Comparison of ENCODE assay signal across 15 cellular contexts in the genomic region with DNA sequence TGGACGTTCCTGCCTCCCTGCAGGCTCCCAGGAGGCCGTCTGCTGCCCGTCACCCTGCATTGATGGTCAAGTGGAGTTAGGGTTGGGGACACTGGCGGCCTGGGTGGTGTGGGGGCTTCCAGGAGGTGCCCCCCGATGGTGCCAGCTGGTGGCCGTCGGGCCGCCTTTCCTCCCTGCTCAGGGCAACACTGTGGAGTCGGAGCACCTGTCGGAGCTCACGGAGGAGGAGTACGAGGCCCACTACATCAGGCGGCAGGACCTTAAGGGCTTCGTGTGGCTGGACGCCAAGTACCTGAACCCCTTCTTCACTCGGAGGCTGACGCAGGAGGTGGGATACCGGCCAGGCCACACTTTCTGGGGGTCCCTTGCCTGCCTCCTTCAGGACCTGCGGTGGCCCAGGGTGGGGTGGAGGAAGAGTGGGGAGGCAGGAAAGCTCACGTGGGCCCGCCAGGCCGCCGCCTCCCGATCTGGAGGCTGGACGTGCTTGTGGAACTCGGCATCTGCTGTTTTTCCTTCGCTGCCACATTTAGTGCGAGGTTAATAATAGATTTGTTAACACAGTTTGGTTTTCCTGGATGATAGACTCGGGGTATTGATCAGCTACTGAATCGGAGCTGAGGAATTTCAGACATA. TPM values are rescaled to one million over a fixed set of nuclear protein-coding genes. Genes with fewer than 3 reads are reported as not detected.
DNase-seq lines count a peak whose midpoint lies in the region; ATAC-seq and TF ChIP-seq lines count a peak whose summit lies in the region.
"Had no signal": no experiment of that assay in that cellular context is flagged by ENCODE, and none has a peak within 500 bp of the region (broad histone marks: within the 10 kb centered on the region; RNA-seq: fewer than 3 reads in every experiment).

No MANE protein-coding gene starts in this region.

- H3K4me1 Mint-ChIP-seq in nephron progenitor cell = peaks cover 65% of the 10 kb centered on the region

- CTCF ChIA-PET in RWPE1 (lab: Yijun Ruan, JAX) = interaction anchor here (0.5 to 5.7 kb wide), 10 partner anchors 11 to 344 kb away, joined by 3 to 34 read pairs (median 6); partner anchors contain the start of gene SLC9A8

- TF ChIP-seq CTCF in RWPE1 (conservative IDR thresholded peaks at IDR 0.05; ENCODE audit: low read depth) (no peak), nephron progenitor cell (IDR thresholded peaks at IDR 0.05) (no peak)

- POLR2A ChIA-PET in RWPE1 (lab: Yijun Ruan, JAX; ENCODE audit: low non-redundant PET) = interaction anchor here (0.5 kb wide), 1 partner anchor 45 kb away, joined by 5 read pairs; no protein-coding TSS in a partner anchor

- no peaks in the 10 kb centered on the region for H3K9me3 Mint-ChIP-seq in nephron progenitor cell
- H3K9me3 Mint-ChIP-seq: CD8-positive, alpha-beta T cell; GM23338 had no signal

- intact Hi-C loops in sciatic nerve (cut with DNase I) = no loop called here

- H3K27ac Mint-ChIP-seq in nephron progenitor cell = peak overlapping the region; percentile 89
- H3K27ac Mint-ChIP-seq: GM23338 had no signal

- H3K4me3 Mint-ChIP-seq in nephron progenitor cell = no peak overlapping the region
- H3K4me3 Mint-ChIP-seq: CD8-positive, alpha-beta T cell; GM23338 had no signal

- H3K27me3 Mint-ChIP-seq in nephron progenitor cell (ENCODE audit: low read depth, poor library complexity) = no peaks in the 10 kb centered on the region

- H3K27ac ChIP-seq in RWPE1 = peak overlapping the region; percentile 42
- peak overlapping the region; percentile 96 for H3K27ac ChIP-seq in temporal lobe (ENCODE audit: low read depth, low read length)
- H3K27ac ChIP-seq: WERI-Rb-1 had no signal

- H3K36me3 Mint-ChIP-seq in nephron progenitor cell (ENCODE audit: low read depth) = peaks cover 11% of the 10 kb centered on the region

- DNase-seq in RWPE1 (ENCODE audit: low spot score) (no peak), cerebellar cortex (ENCODE audit: low spot score) (peak; percentile 52), nephron progenitor cell (no peak), sciatic nerve (ENCODE audit: low spot score) (no peak), OCI-M1 (lab: John Stamatoyannopoulos, UW) (no peak), DMS153 (lab: John Stamatoyannopoulos, UW) (no peak)
- DNase-seq: CD8-positive, alpha-beta T cell; MM.1S; SK-N-SH; stimulated activated CD4-positive, alpha-beta T cell treated with anti-CD3 and anti-CD28 coated beads, Interleukin-4, amount 100 ng/mL, for 24 hours; stimulated activated naive CD4-positive, alpha-beta T cell; WERI-Rb-1 had no signal

- ATAC-seq in HG03565 (IDR thresholded peaks at IDR 0.05; ENCODE audit: unreplicated experiment) = no peak
- ATAC-seq in sciatic nerve = no peak
- ATAC-seq: CD8-positive, alpha-beta T cell; GM23338 had no signal

RNA-seq across cellular contexts. Expression of gene SPATA2, which starts 28.6 kb away (rescaled TPM):
- total RNA-seq in temporal lobe = 4.2 TPM
- 8.2 TPM for total RNA-seq in sciatic nerve

RNA-seq across cellular contexts. Expression of gene RNF114, which starts 49.5 kb away (rescaled TPM):
- total RNA-seq in temporal lobe (25.6 TPM), sciatic nerve (80.5 TPM)
